In genomic region chr6:113755449-113756289, GRCh38 we compare ENCODE assay signal across 11 cellular contexts.
A peak's percentile ranks its signal among the peaks of the same experiment; 100 is the strongest.
DNase-seq lines count a peak whose midpoint lies in the region; ATAC-seq and TF ChIP-seq lines count a peak whose summit lies in the region.
"Had no signal": no experiment of that assay in that cellular context is flagged by ENCODE, and none has a peak within 500 bp of the region (broad histone marks: within the 10 kb centered on the region; RNA-seq: fewer than 3 reads in every experiment).

No MANE protein-coding gene starts in this region.

- H3K27ac Mint-ChIP-seq in neural crest cell (ENCODE audit: unreplicated experiment) = peak overlapping the region; percentile 13
- H3K27ac Mint-ChIP-seq: activated naive CD4-positive, alpha-beta T cell treated with anti-CD3 and anti-CD28 coated beads, Interleukin-2, amount 50 U/mL, for 24 hours; nephron had no signal

- TF ChIP-seq CTCF in neural crest cell (conservative IDR thresholded peaks at IDR 0.05) = no peak

- no peak overlapping the region for H3K4me3 Mint-ChIP-seq in neural crest cell
- H3K4me3 Mint-ChIP-seq: activated naive CD4-positive, alpha-beta T cell treated with anti-CD3 and anti-CD28 coated beads, Interleukin-2, amount 50 U/mL, for 24 hours; nephron had no signal

- H3K9me3 Mint-ChIP-seq in neural crest cell = peaks cover 4% of the 10 kb centered on the region
- H3K9me3 Mint-ChIP-seq: activated naive CD4-positive, alpha-beta T cell treated with anti-CD3 and anti-CD28 coated beads, Interleukin-2, amount 50 U/mL, for 24 hours had no signal

- ATAC-seq in GM18520 (IDR thresholded peaks at IDR 0.05; ENCODE audit: unreplicated experiment) = peak; percentile 60
- peak; percentile 77 for ATAC-seq in GM21528 (IDR thresholded peaks at IDR 0.05; ENCODE audit: low FRiP score, unreplicated experiment)
- ATAC-seq in HG03139 (IDR thresholded peaks at IDR 0.05; ENCODE audit: unreplicated experiment) = peak; percentile 60

- H3K4me1 Mint-ChIP-seq in neural crest cell = peaks cover 24% of the 10 kb centered on the region
- H3K4me1 Mint-ChIP-seq: activated naive CD4-positive, alpha-beta T cell treated with anti-CD3 and anti-CD28 coated beads, Interleukin-2, amount 50 U/mL, for 24 hours; nephron had no signal

- no peaks in the 10 kb centered on the region for H3K27me3 Mint-ChIP-seq in neural crest cell (ENCODE audit: low read depth)
- H3K27me3 Mint-ChIP-seq: activated naive CD4-positive, alpha-beta T cell treated with anti-CD3 and anti-CD28 coated beads, Interleukin-2, amount 50 U/mL, for 24 hours had no signal

- no peaks in the 10 kb centered on the region for H3K36me3 Mint-ChIP-seq in neural crest cell (ENCODE audit: low read depth)
- H3K36me3 Mint-ChIP-seq: activated naive CD4-positive, alpha-beta T cell treated with anti-CD3 and anti-CD28 coated beads, Interleukin-2, amount 50 U/mL, for 24 hours had no signal

- DNase-seq in neural crest cell (ENCODE audit: low read depth, low spot score) = no peak
- DNase-seq in LoVo (ENCODE audit: low spot score) = no peak
- DNase-seq in NCI-H1694 treated with DMSO at 0.1 percent for 48 hours (lab: John Stamatoyannopoulos, UW) = no peak
- no peak for DNase-seq in putamen (ENCODE audit: low spot score)
- no peak for DNase-seq in stimulated activated CD4-positive, alpha-beta T cell treated with anti-CD3 and anti-CD28 coated beads, Interleukin-4, amount 100 ng/mL, for 1 hour
- DNase-seq: effector CD4-positive, alpha-beta T cell had no signal
